ENCODE assay signal across 1 cellular context in the genomic region with DNA sequence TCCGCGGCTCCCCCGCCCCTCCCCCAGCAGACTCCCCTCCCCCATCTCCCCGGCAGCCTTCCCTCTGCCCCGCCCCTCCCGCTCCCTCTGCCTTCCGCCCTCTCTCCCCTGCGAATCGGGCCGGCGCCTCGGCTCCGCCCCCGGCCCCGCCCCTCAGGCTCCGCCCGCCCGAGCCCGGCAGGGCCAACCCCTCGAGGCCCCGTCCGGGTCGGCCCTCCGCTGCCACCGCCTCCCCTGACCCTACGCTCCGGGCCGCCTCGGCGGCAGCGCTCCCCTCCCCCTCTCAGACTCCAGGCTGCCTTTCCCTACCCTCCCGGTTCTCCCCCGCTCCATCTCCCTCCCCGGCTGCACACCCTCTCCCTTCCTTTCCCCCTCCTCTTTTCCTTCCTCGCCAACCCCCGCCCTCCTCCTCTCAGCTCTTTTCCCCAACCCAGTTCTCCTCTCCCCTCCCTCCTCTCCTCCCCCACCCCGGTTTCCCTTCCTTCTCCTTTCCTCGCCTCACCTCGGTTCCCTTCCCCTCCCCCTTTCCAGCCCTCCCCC.
TF ChIP-seq lines count a peak whose summit lies in the region.

No MANE protein-coding gene starts in this region.

TF ChIP-seq in HepG2, 621 proteins besides CTCF, POLR2A, EP300 and RAD21 (continued from another document):
- TF ChIP-seq, protein P1, sequence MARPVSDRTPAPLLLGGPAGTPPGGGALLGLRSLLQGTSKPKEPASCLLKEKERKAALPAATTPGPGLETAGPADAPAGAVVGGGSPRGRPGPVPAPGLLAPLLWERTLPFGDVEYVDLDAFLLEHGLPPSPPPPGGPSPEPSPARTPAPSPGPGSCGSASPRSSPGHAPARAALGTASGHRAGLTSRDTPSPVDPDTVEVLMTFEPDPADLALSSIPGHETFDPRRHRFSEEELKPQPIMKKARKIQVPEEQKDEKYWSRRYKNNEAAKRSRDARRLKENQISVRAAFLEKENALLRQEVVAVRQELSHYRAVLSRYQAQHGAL (CRISPR knock-in tag; IDR thresholded peaks at IDR 0.05; ENCODE audit: not compliant biosample characterization) = no peak
- TF ChIP-seq, protein P2, sequence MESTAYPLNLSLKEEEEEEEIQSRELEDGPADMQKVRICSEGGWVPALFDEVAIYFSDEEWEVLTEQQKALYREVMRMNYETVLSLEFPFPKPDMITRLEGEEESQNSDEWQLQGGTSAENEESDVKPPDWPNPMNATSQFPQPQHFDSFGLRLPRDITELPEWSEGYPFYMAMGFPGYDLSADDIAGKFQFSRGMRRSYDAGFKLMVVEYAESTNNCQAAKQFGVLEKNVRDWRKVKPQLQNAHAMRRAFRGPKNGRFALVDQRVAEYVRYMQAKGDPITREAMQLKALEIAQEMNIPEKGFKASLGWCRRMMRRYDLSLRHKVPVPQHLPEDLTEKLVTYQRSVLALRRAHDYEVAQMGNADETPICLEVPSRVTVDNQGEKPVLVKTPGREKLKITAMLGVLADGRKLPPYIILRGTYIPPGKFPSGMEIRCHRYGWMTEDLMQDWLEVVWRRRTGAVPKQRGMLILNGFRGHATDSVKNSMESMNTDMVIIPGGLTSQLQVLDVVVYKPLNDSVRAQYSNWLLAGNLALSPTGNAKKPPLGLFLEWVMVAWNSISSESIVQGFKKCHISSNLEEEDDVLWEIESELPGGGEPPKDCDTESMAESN (CRISPR knock-in tag; conservative IDR thresholded peaks at IDR 0.05) = no peak
- TF ChIP-seq NFKB2 (CRISPR knock-in tag; IDR thresholded peaks at IDR 0.05; ENCODE audit: borderline replicate concordance) (0 out of 2 replicates have a peak, but pooled peaks have one; percentile 7), EEA1 (CRISPR knock-in tag; IDR thresholded peaks at IDR 0.05; ENCODE audit: borderline replicate concordance) (no peak), SETDB1 (CRISPR knock-in tag; IDR thresholded peaks at IDR 0.05; ENCODE audit: borderline replicate concordance) (no peak), PHF8 (CRISPR knock-in tag; IDR thresholded peaks at IDR 0.05) (no peak), PCBP2 (optimal IDR thresholded peaks at IDR 0.05; ENCODE audit: low read depth, low read length, poor library complexity, severe bottlenecking) (peak; percentile 29), ZNF331 (CRISPR knock-in tag; IDR thresholded peaks at IDR 0.05) (no peak), HNRNPK (IDR thresholded peaks at IDR 0.05; ENCODE audit: low read depth, low read length, poor library complexity, severe bottlenecking) (peak; percentile 88), RELA (CRISPR knock-in tag; IDR thresholded peaks at IDR 0.05) (no peak), SP5 (CRISPR knock-in tag; IDR thresholded peaks at IDR 0.05; ENCODE audit: borderline replicate concordance, low read depth) (0 out of 2 replicates have a peak, but pooled peaks have one; percentile 16), AGO2 (optimal IDR thresholded peaks at IDR 0.05; ENCODE audit: low read depth, low read length) (no peak), ZFY (CRISPR knock-in tag; IDR thresholded peaks at IDR 0.05) (no peak)
- TF ChIP-seq, protein P3, sequence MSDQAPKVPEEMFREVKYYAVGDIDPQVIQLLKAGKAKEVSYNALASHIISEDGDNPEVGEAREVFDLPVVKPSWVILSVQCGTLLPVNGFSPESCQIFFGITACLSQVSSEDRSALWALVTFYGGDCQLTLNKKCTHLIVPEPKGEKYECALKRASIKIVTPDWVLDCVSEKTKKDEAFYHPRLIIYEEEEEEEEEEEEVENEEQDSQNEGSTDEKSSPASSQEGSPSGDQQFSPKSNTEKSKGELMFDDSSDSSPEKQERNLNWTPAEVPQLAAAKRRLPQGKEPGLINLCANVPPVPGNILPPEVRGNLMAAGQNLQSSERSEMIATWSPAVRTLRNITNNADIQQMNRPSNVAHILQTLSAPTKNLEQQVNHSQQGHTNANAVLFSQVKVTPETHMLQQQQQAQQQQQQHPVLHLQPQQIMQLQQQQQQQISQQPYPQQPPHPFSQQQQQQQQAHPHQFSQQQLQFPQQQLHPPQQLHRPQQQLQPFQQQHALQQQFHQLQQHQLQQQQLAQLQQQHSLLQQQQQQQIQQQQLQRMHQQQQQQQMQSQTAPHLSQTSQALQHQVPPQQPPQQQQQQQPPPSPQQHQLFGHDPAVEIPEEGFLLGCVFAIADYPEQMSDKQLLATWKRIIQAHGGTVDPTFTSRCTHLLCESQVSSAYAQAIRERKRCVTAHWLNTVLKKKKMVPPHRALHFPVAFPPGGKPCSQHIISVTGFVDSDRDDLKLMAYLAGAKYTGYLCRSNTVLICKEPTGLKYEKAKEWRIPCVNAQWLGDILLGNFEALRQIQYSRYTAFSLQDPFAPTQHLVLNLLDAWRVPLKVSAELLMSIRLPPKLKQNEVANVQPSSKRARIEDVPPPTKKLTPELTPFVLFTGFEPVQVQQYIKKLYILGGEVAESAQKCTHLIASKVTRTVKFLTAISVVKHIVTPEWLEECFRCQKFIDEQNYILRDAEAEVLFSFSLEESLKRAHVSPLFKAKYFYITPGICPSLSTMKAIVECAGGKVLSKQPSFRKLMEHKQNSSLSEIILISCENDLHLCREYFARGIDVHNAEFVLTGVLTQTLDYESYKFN (CRISPR knock-in tag; conservative IDR thresholded peaks at IDR 0.05) = 0 out of 2 replicates have a peak, but pooled peaks have one; percentile 17
